In the genomic region with DNA sequence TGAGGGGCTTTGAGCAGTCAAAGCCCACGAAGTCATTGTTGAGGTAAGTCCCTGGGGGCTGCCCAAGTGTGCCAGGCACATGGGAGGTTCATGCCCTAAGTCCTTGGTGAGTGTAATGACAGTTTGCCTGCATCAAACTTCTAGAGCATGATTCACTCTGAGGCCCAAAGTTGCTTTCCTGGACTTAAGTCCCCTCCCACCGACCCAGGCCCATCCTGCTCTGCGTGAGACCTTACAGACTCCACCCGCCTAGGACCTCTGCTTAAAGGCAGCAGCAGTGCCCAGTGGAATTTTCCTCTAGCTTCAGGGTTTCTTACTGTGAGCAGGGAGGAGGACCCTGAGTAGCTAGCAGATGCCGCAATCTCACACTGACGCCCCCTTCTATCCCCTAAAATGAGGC, we compare ENCODE assay signal across 26 cellular contexts. TPM values are rescaled to one million over a fixed set of nuclear protein-coding genes. Genes with fewer than 3 reads are reported as not detected.
A peak's percentile ranks its signal among the peaks of the same experiment; 100 is the strongest.
DNase-seq lines count a peak whose midpoint lies in the region; ATAC-seq, FAIRE-seq and TF ChIP-seq lines count a peak whose summit lies in the region.
"Had no signal": no experiment of that assay in that cellular context is flagged by ENCODE, and none has a peak within 500 bp of the region (broad histone marks: within the 10 kb centered on the region; RNA-seq: fewer than 3 reads in every experiment).

No MANE protein-coding gene starts in this region.

- H3K27ac ChIP-seq in GM23338 (ENCODE audit: low read depth) (peak overlapping the region; percentile 4; the same call in 1 of the 2 replicates), astrocyte (ENCODE audit: low read depth, low read length) (no peak overlapping the region), foreskin keratinocyte (no peak overlapping the region)
- H3K27ac ChIP-seq: C4-2B, Peyer's patch, SJSA1 had no signal

- H3K9ac ChIP-seq in astrocyte (ENCODE audit: low read length): no peak overlapping the region

- FAIRE-seq in astrocyte (lab: Jason Lieb, UNC): no peak
- FAIRE-seq: A204.1, GM19239, K562 had no signal

- H3K9me2 ChIP-seq in GM23338 (ENCODE audit: insufficient read depth): no peaks in the 10 kb centered on the region

- H3K4me1 ChIP-seq in GM23338 (ENCODE audit: insufficient read depth) (peaks cover 12% of the 10 kb centered on the region), astrocyte (ENCODE audit: insufficient read depth, low read length) (no peaks in the 10 kb centered on the region), foreskin keratinocyte (no peaks in the 10 kb centered on the region)
- H3K4me1 ChIP-seq: Peyer's patch, SJSA1 had no signal

- peaks cover 27% of the 10 kb centered on the region for H3K27me3 Mint-ChIP-seq in GM23338 (ENCODE audit: insufficient read depth, low read depth, poor library complexity)
- H3K27me3 Mint-ChIP-seq in astrocyte (ENCODE audit: low read depth, unreplicated experiment): peaks cover 58% of the 10 kb centered on the region
- H3K27me3 Mint-ChIP-seq in nephron (ENCODE audit: low read depth): peaks cover 39% of the 10 kb centered on the region
- peaks cover 56 to 59% of the 10 kb centered on the region in 2 donors for H3K27me3 Mint-ChIP-seq in T-cell

- H3K4me3 ChIP-seq in GM23338: no peak overlapping the region
- no peak overlapping the region for H3K4me3 ChIP-seq in astrocyte (ENCODE audit: insufficient read depth, low read depth, low read length)
- H3K4me3 ChIP-seq: K562, MG63, Peyer's patch, SJSA1 had no signal

- H3K27me3 ChIP-seq in GM23338 (ENCODE audit: insufficient read depth) (peaks cover 10% of the 10 kb centered on the region), astrocyte (ENCODE audit: insufficient read depth, low read length) (peaks cover 23% of the 10 kb centered on the region), foreskin keratinocyte (peaks cover 48% of the 10 kb centered on the region)

- H4K20me1 ChIP-seq in GM23338 (replicated peaks; ENCODE audit: insufficient read depth) (no peaks in the 10 kb centered on the region), astrocyte (ENCODE audit: insufficient read depth, low read length) (no peaks in the 10 kb centered on the region)

- H3K79me2 ChIP-seq in GM23338 (replicated peaks; ENCODE audit: insufficient read depth) (no peaks in the 10 kb centered on the region), astrocyte (ENCODE audit: insufficient read depth, low read length) (no peaks in the 10 kb centered on the region)

- ATAC-seq in GM23338 (peak; percentile 56), T-cell (replicated peaks in 1 of 4) (no peak), foreskin keratinocyte (no peak)
- ATAC-seq: K562 had no signal

- DNase-seq in GM23338 (ENCODE audit: low spot score): peak; percentile 59
- no peak for DNase-seq in astrocyte (ENCODE audit: low read depth)
- peak; percentile 43 for DNase-seq in iPS-NIHi7 (ENCODE audit: extremely low spot score)
- DNase-seq in T-cell: no peak
- no peak for DNase-seq in stimulated activated CD4-positive, alpha-beta T cell treated with anti-CD3 and anti-CD28 coated beads, Interleukin-1b, Interleukin-23, amount 100 ng/mL, for 48 hours
- no peak for DNase-seq in NOMO-1 treated with DMSO at 0.1 percent for 48 hours (lab: John Stamatoyannopoulos, UW; ENCODE audit: unreplicated experiment)
- no peak for DNase-seq in foreskin keratinocyte
- DNase-seq: CD8-positive, alpha-beta memory T cell; MG63; NCI-H1092; NCI-H1436; NCI-H187 treated with DMSO at 0.1 percent for 48 hours; NCI-H2107; NCI-H510A treated with DMSO at 0.1 percent for 48 hours; NCI-H82; Peyer's patch had no signal

- H3K9me3 ChIP-seq in astrocyte (ENCODE audit: insufficient read depth, low read depth, low read length): no peaks in the 10 kb centered on the region
- H3K9me3 ChIP-seq: MG63, Peyer's patch, SJSA1 had no signal

- CTCF ChIA-PET in T-cell (lab: Charles Lee): no interaction called here

- H2AFZ ChIP-seq in GM23338: 0 out of 2 replicates have a peak overlapping the region, but pooled peaks have one; percentile 38
- H2AFZ ChIP-seq in astrocyte (ENCODE audit: low read depth, low read length): no peak overlapping the region

- H3K27ac Mint-ChIP-seq in GM23338: no peak overlapping the region
- H3K27ac Mint-ChIP-seq in astrocyte (ENCODE audit: unreplicated experiment): peak overlapping the region; percentile 75
- H3K27ac Mint-ChIP-seq in nephron: peak overlapping the region; percentile 27 to 68 (median 49)
- no peak overlapping the region for H3K27ac Mint-ChIP-seq in T-cell
- H3K27ac Mint-ChIP-seq: CD8-positive, alpha-beta memory T cell had no signal

- H3K36me3 Mint-ChIP-seq in GM23338 (ENCODE audit: low read depth) (no peaks in the 10 kb centered on the region), astrocyte (ENCODE audit: low read depth, unreplicated experiment) (no peaks in the 10 kb centered on the region), nephron (ENCODE audit: low read depth) (no peaks in the 10 kb centered on the region), T-cell (no peaks in the 10 kb centered on the region)
- H3K36me3 Mint-ChIP-seq: CD8-positive, alpha-beta memory T cell had no signal

- H3F3A ChIP-seq in GM23338 (replicated peaks; ENCODE audit: low read depth): no peaks in the 10 kb centered on the region

- H3K4me1 Mint-ChIP-seq in GM23338 (peaks cover 19% of the 10 kb centered on the region), astrocyte (ENCODE audit: low read depth, unreplicated experiment) (peaks cover 24% of the 10 kb centered on the region), nephron (peaks cover 52% of the 10 kb centered on the region), T-cell (peaks cover 1 to 3% (median 2%) of the 10 kb centered on the region in 3 donors)

- no peaks in the 10 kb centered on the region for H3K9me3 Mint-ChIP-seq in GM23338
- H3K9me3 Mint-ChIP-seq in astrocyte (ENCODE audit: unreplicated experiment): no peaks in the 10 kb centered on the region
- no peaks in the 10 kb centered on the region for H3K9me3 Mint-ChIP-seq in nephron
- no peaks in the 10 kb centered on the region for H3K9me3 Mint-ChIP-seq in T-cell
- H3K9me3 Mint-ChIP-seq: CD8-positive, alpha-beta memory T cell had no signal

- no peak for TF ChIP-seq CTCF in GM23338 (conservative IDR thresholded peaks at IDR 0.05; ENCODE audit: low read depth in 2 of 2)
- no peak for TF ChIP-seq CTCF in astrocyte (IDR thresholded peaks at IDR 0.05; ENCODE audit: insufficient read depth, low read depth, low read length)
- TF ChIP-seq CTCF in nephron (IDR thresholded peaks at IDR 0.05; ENCODE audit: unreplicated experiment in 3 of 3): no peak
- no peak for TF ChIP-seq CTCF in foreskin keratinocyte (conservative IDR thresholded peaks at IDR 0.05)

- H3K4me2 ChIP-seq in GM23338 (no peak overlapping the region), astrocyte (ENCODE audit: low read length) (no peak overlapping the region)

- no peaks in the 10 kb centered on the region for H3K36me3 ChIP-seq in GM23338 (ENCODE audit: insufficient read depth)
- no peaks in the 10 kb centered on the region for H3K36me3 ChIP-seq in astrocyte (ENCODE audit: insufficient read depth, low read length)
- H3K36me3 ChIP-seq: MG63, Peyer's patch, SJSA1 had no signal

- H3K4me3 Mint-ChIP-seq in GM23338: no peak overlapping the region
- H3K4me3 Mint-ChIP-seq in astrocyte (ENCODE audit: unreplicated experiment): no peak overlapping the region
- H3K4me3 Mint-ChIP-seq in nephron: no peak overlapping the region
- no peak overlapping the region for H3K4me3 Mint-ChIP-seq in T-cell
- H3K4me3 Mint-ChIP-seq: CD8-positive, alpha-beta memory T cell had no signal

- POLR2A ChIA-PET in T-cell (lab: Charles Lee): no interaction called here

TF ChIP-seq in GM23338, 12 proteins besides CTCF, POLR2A, EP300 and RAD21 (continues in another document):
- TF ChIP-seq EZH2 (IDR thresholded peaks at IDR 0.05; ENCODE audit: low read depth, unreplicated experiment): no peak
- TF ChIP-seq JUNB (IDR thresholded peaks at IDR 0.05; ENCODE audit: unreplicated experiment): no peak
- TF ChIP-seq POLR2AphosphoS5 (IDR thresholded peaks at IDR 0.05; ENCODE audit: low read depth): no peak

RNA-seq across cellular contexts. Expression of gene PVALB, which starts 5.7 kb away (rescaled TPM):
- total RNA-seq in GM23338 (2014; rRNA removed; shearing (Covaris generic)): not detected in 2 replicates
- polyA plus RNA-seq in GM23338 (2016; fragmentation: Nextera tagmentation; extraction: Ambion mirVana): 7.9 and 8.6 TPM in 2 replicates
- not detected in 2 replicates for total RNA-seq in astrocyte
- total RNA-seq in T-cell: not detected
- not detected in 2 replicates for total RNA-seq in foreskin keratinocyte
- polyA plus RNA-seq in foreskin keratinocyte: not detected in 2 replicates
- total RNA-seq: CD8-positive, alpha-beta memory T cell; Daoy; H4; K562; LHCN-M2; OCI-LY7; Peyer's patch; SJSA1 had no signal
- polyA plus RNA-seq: CD8-positive, alpha-beta memory T cell; K562 had no signal

RNA-seq across cellular contexts. Expression of gene NCF4, which starts 38.2 kb away (rescaled TPM):
- total RNA-seq in GM23338 (2014; rRNA removed; shearing (Covaris generic)): not detected in 2 replicates
- polyA plus RNA-seq in GM23338 (2016; fragmentation: Nextera tagmentation; extraction: Ambion mirVana) (not detected in 2 replicates), foreskin keratinocyte (not detected in 2 replicates)
- total RNA-seq in astrocyte (not detected in 2 replicates), T-cell (10 to 100 TPM in 4 of 5 donors, 1 to 10 TPM in 1; 8.0 to 23.6 (median 15.9) TPM), foreskin keratinocyte (not detected in 2 replicates)
- total RNA-seq: H4, LHCN-M2, SJSA1 had no signal

RNA-seq across cellular contexts. Expression of gene IFT27, which starts 46.7 kb away (rescaled TPM):
- total RNA-seq in GM23338 (2014; rRNA removed; shearing (Covaris generic)): 20.3 and 28.5 TPM in 2 replicates
- polyA plus RNA-seq in GM23338 (2016; fragmentation: Nextera tagmentation; extraction: Ambion mirVana): 63.5 and 67.7 TPM in 2 replicates
- total RNA-seq in astrocyte: 30.1 and 31.8 TPM in 2 replicates
- total RNA-seq in T-cell: 10 to 100 TPM; 19.1 to 34.5 (median 32.0) TPM
- 13.4 and 13.5 TPM in 2 replicates for total RNA-seq in foreskin keratinocyte
- 16.8 and 17.7 TPM in 2 replicates for polyA plus RNA-seq in foreskin keratinocyte

Comparison
In these comparisons a context has a peak if more than half of its experiments do, and no peak if none do; other contexts are left out.
1. DNase-seq: peak in GM23338 (single experiment) and iPS-NIHi7 (single experiment); none in astrocyte (single experiment), T-cell (0 of 34), stimulated activated CD4-positive, alpha-beta T cell treated with anti-CD3 and anti-CD28 coated beads, Interleukin-1b, Interleukin-23, amount 100 ng/mL, for 48 hours (single experiment), NOMO-1 treated with DMSO at 0.1 percent for 48 hours (single experiment) and foreskin keratinocyte (0 of 2).
2. H3K27ac Mint-ChIP-seq: peak in astrocyte (single experiment) and nephron (3 of 3); none in GM23338 (single experiment) and T-cell (0 of 2).